Comparison of ENCODE assay signal across 1 cellular context in the genomic region with DNA sequence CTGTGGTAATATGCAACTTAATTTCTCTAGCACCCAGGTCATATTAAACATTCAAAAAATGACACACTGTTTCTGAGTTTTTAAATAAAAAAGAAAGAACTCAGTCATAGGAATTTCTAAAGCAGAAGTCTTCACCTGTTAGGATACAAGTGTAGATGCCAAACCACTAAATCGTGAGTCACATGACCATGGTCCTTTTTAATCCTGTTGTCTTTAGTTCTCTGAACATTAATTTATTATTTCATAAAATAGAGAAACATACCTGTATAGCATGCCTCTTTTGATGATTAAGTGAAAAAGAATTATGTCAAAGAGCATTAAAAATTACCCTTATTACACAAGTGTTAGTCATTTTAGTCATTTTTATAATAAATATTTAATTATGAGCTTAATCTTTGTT.
TF ChIP-seq lines count a peak whose summit lies in the region.

No MANE protein-coding gene starts in this region.

TF ChIP-seq in SK-N-SH, 30 proteins besides CTCF, POLR2A, EP300 and RAD21 (continued from another document):
- TF ChIP-seq REST (IDR thresholded peaks at IDR 0.05; ENCODE audit: low read depth, low read length) (no peak), MXI1 (IDR thresholded peaks at IDR 0.05; ENCODE audit: low read depth, low read length) (no peak)
